ENCODE assay signal across 8 cellular contexts in genomic region chr2:191020742-191021381, GRCh38. TPM values are rescaled to one million over a fixed set of nuclear protein-coding genes. Genes with fewer than 3 reads are reported as not detected.
DNase-seq lines count a peak whose midpoint lies in the region; ATAC-seq lines count a peak whose summit lies in the region.

No MANE protein-coding gene starts in this region.

- H3K23ac ChIP-seq in trophoblast cell (ENCODE audit: low read length), result peak overlapping the region; percentile 68

- peak overlapping the region; percentile 78 for H4K12ac ChIP-seq in trophoblast cell (ENCODE audit: low read depth, low read length)

- H2BK5ac ChIP-seq in trophoblast cell (ENCODE audit: low read depth, low read length, poor library complexity), result peak overlapping the region; percentile 50

- H3K27me3 ChIP-seq in H7 (ENCODE audit: control insufficient read depth, insufficient read depth, low read length), result no peaks in the 10 kb centered on the region; the same call in none of the 2 replicates
- H3K27me3 ChIP-seq in Karpas-422 (ENCODE audit: low read length), result no peaks in the 10 kb centered on the region
- H3K27me3 ChIP-seq in trophoblast cell (ENCODE audit: insufficient read depth, low read length), result no peaks in the 10 kb centered on the region

- H3K9ac ChIP-seq in Karpas-422 (ENCODE audit: low read length) (peak overlapping the region; percentile 76), trophoblast cell (ENCODE audit: low read length) (peak overlapping the region; percentile 85)

- peak overlapping the region; percentile 94 for H4K8ac ChIP-seq in trophoblast cell (ENCODE audit: low read depth, low read length)

- peak overlapping the region; percentile 76 for H3K4me2 ChIP-seq in Karpas-422 (ENCODE audit: low read depth, low read length, poor library complexity, severe bottlenecking)
- H3K4me2 ChIP-seq in trophoblast cell (ENCODE audit: low read length), result peak overlapping the region; percentile 93

- H3K4me3 Mint-ChIP-seq in activated CD8-positive, alpha-beta T cell treated with anti-CD3 and anti-CD28 coated beads, Interleukin-2, amount 10 ng/mL, durations not matched to agents 7 days and 5 days, result no peak overlapping the region

- peaks cover 43% of the 10 kb centered on the region for H3K4me1 Mint-ChIP-seq in activated CD8-positive, alpha-beta T cell treated with anti-CD3 and anti-CD28 coated beads, Interleukin-2, amount 10 ng/mL, durations not matched to agents 7 days and 5 days (ENCODE audit: low read depth)

- H3K36me3 ChIP-seq in H7 (replicated peaks; ENCODE audit: control insufficient read depth, insufficient read depth, low read length), result no peaks in the 10 kb centered on the region
- H3K36me3 ChIP-seq in Karpas-422 (ENCODE audit: insufficient read depth, low read length), result no peaks in the 10 kb centered on the region
- no peaks in the 10 kb centered on the region for H3K36me3 ChIP-seq in trophoblast cell (ENCODE audit: control insufficient read depth in 1 of 2, insufficient read depth in 2 of 2, low read length in 2 of 2)

- CTCF ChIA-PET in activated CD8-positive, alpha-beta T cell treated with anti-CD3 and anti-CD28 coated beads, Interleukin-2, amount 10 ng/mL, durations not matched to agents 7 days and 5 days (lab: Charles Lee), result interaction anchor here (0.9 to 3.3 kb wide), 5 partner anchors 9 to 135 kb away, joined by 4 to 13 read pairs (median 12); no protein-coding TSS in a partner anchor

- H3K18ac ChIP-seq in trophoblast cell (ENCODE audit: low read length), result peak overlapping the region; percentile 60

- H4K91ac ChIP-seq in trophoblast cell (ENCODE audit: low read depth, low read length), result peak overlapping the region; percentile 74

- WGBS in trophoblast cell (ENCODE audit: extremely low coverage, insufficient coverage, insufficient read length), result no CpG with 5 or more reads among the region's 14 CpGs

- H2BK120ac ChIP-seq in trophoblast cell (ENCODE audit: insufficient read depth, low read length, poor library complexity), result peak overlapping the region; percentile 54

- POLR2A ChIA-PET in activated CD8-positive, alpha-beta T cell treated with anti-CD3 and anti-CD28 coated beads, Interleukin-2, amount 10 ng/mL, durations not matched to agents 7 days and 5 days (lab: Charles Lee), result interaction anchor here (0.6 to 3.6 kb wide), 23 partner anchors 9 to 656 kb away, joined by 3 to 101 read pairs (median 6); partner anchors contain the start of genes GLS, NABP1 and STAT4

- H3K9me3 Mint-ChIP-seq in activated CD8-positive, alpha-beta T cell treated with anti-CD3 and anti-CD28 coated beads, Interleukin-2, amount 10 ng/mL, durations not matched to agents 7 days and 5 days (ENCODE audit: insufficient read depth), result peaks cover 2% of the 10 kb centered on the region

- no peaks in the 10 kb centered on the region for H4K20me1 ChIP-seq in Karpas-422 (ENCODE audit: insufficient read depth, low read depth, low read length)

- H2AFZ ChIP-seq in Karpas-422 (ENCODE audit: low read length), result peak overlapping the region; percentile 69
- H2AFZ ChIP-seq in trophoblast cell (ENCODE audit: insufficient read depth, low read length, poor library complexity), result peak overlapping the region; percentile 50

- H3K4me1 ChIP-seq in Karpas-422 (ENCODE audit: low read length) (peaks cover 16% of the 10 kb centered on the region), trophoblast cell (ENCODE audit: control insufficient read depth in 1 of 2, insufficient read depth in 2 of 2, low read length in 2 of 2) (peaks cover 3 to 7% of the 10 kb centered on the region in 2 experiments)

- no peak overlapping the region for H2AK5ac ChIP-seq in trophoblast cell (ENCODE audit: low read length)

- H3K9me3 ChIP-seq in Karpas-422 (ENCODE audit: low read length) (no peaks in the 10 kb centered on the region), trophoblast cell (ENCODE audit: insufficient read depth, low read depth, low read length) (peaks cover 1% of the 10 kb centered on the region)

- peak overlapping the region; percentile 87 for H3K4me3 ChIP-seq in H7 (ENCODE audit: insufficient read depth, low read depth, low read length)
- peak overlapping the region; percentile 76 for H3K4me3 ChIP-seq in Karpas-422 (ENCODE audit: low read length)
- H3K4me3 ChIP-seq in trophoblast cell (ENCODE audit: low read depth, low read length), result peak overlapping the region; percentile 87

- ATAC-seq in activated CD8-positive, alpha-beta T cell treated with anti-CD3 and anti-CD28 coated beads, Interleukin-2, amount 10 ng/mL, durations not matched to agents 7 days and 5 days, result peak; percentile 4

- no peak overlapping the region for H3K27ac Mint-ChIP-seq in activated CD8-positive, alpha-beta T cell treated with anti-CD3 and anti-CD28 coated beads, Interleukin-2, amount 10 ng/mL, durations not matched to agents 7 days and 5 days

- H2BK12ac ChIP-seq in trophoblast cell (ENCODE audit: low read length), result no peak overlapping the region

- DNase-seq in DMS 273 (lab: John Stamatoyannopoulos, UW; ENCODE audit: unreplicated experiment), result peak; percentile 43
- DNase-seq in DMS 273 treated with DMSO at 0.1 percent for 48 hours (lab: John Stamatoyannopoulos, UW), result no peak
- no peak for DNase-seq in H7
- peak; percentile 53 for DNase-seq in Karpas-422
- peak; percentile 47 for DNase-seq in activated CD8-positive, alpha-beta T cell treated with anti-CD3 and anti-CD28 coated beads, Interleukin-2, amount 10 ng/mL, durations not matched to agents 7 days and 5 days
- peak; percentile 54 for DNase-seq in fibroblast of the conjunctiva (ENCODE audit: low read depth)
- peak; percentile 73 to 86 for DNase-seq in trophoblast cell
- no peak for DNase-seq in ureter (ENCODE audit: low spot score)

- no peaks in the 10 kb centered on the region for H3K79me2 ChIP-seq in Karpas-422 (ENCODE audit: low read length)
- H3K79me2 ChIP-seq in trophoblast cell (ENCODE audit: control insufficient read depth, insufficient read depth, low read length, poor library complexity), result peaks cover 3% of the 10 kb centered on the region

- H3K27ac ChIP-seq in Karpas-422 (ENCODE audit: low read length) (peak overlapping the region; percentile 29; the same call in 1 of the 2 replicates), trophoblast cell (ENCODE audit: low read depth, low read length) (peak overlapping the region; percentile 45)

- H3K36me3 Mint-ChIP-seq in activated CD8-positive, alpha-beta T cell treated with anti-CD3 and anti-CD28 coated beads, Interleukin-2, amount 10 ng/mL, durations not matched to agents 7 days and 5 days (ENCODE audit: low read depth), result peaks cover 13% of the 10 kb centered on the region

- H3K79me1 ChIP-seq in trophoblast cell (ENCODE audit: low read length), result peaks cover 4% of the 10 kb centered on the region

- H3K14ac ChIP-seq in trophoblast cell (ENCODE audit: low read length), result peak overlapping the region; percentile 85

- H3K27me3 Mint-ChIP-seq in activated CD8-positive, alpha-beta T cell treated with anti-CD3 and anti-CD28 coated beads, Interleukin-2, amount 10 ng/mL, durations not matched to agents 7 days and 5 days (ENCODE audit: low read depth), result no peaks in the 10 kb centered on the region

- no peaks in the 10 kb centered on the region for H3K9me2 ChIP-seq in Karpas-422 (replicated peaks; ENCODE audit: insufficient read depth, low read length)

- H3K4ac ChIP-seq in trophoblast cell (ENCODE audit: low read depth, low read length), result peak overlapping the region; percentile 32

RNA-seq across cellular contexts. Expression of gene STAT1, which starts 6.9 kb away (rescaled TPM):
- total RNA-seq in H7 (2014; rRNA removed; shearing (Covaris generic)), result 25.7 and 34.1 TPM in 2 replicates
- 46.7 and 49.7 TPM in 2 replicates for total RNA-seq in Karpas-422 (2014; rRNA removed; shearing (Covaris generic); ENCODE audit: low replicate concordance)
- 100 to 1,000 TPM; 472 to 473 TPM for total RNA-seq in activated CD8-positive, alpha-beta T cell treated with anti-CD3 and anti-CD28 coated beads, Interleukin-2, amount 10 ng/mL, durations not matched to agents 7 days and 5 days
- polyA plus RNA-seq in trophoblast cell (2013), result 29.8 and 30.6 TPM in 2 replicates
- 84.1 TPM for total RNA-seq in ureter

Comparison
In these comparisons a context has a peak if more than half of its experiments do, and no peak if none do; other contexts are left out.
1. DNase-seq: peak in DMS 273 (single experiment), Karpas-422 (single experiment), activated CD8-positive, alpha-beta T cell treated with anti-CD3 and anti-CD28 coated beads, Interleukin-2, amount 10 ng/mL, durations not matched to agents 7 days and 5 days (single experiment), fibroblast of the conjunctiva (single experiment) and trophoblast cell (2 of 2); none in DMS 273 treated with DMSO at 0.1 percent for 48 hours (single experiment), H7 (single experiment) and ureter (single experiment).
2. Peak in every context shown above with its lines, with median percentiles within 50 percentile points of each other: H3K4me3 ChIP-seq.